7 cellular contexts compared by ENCODE assay signal in the genomic region with DNA sequence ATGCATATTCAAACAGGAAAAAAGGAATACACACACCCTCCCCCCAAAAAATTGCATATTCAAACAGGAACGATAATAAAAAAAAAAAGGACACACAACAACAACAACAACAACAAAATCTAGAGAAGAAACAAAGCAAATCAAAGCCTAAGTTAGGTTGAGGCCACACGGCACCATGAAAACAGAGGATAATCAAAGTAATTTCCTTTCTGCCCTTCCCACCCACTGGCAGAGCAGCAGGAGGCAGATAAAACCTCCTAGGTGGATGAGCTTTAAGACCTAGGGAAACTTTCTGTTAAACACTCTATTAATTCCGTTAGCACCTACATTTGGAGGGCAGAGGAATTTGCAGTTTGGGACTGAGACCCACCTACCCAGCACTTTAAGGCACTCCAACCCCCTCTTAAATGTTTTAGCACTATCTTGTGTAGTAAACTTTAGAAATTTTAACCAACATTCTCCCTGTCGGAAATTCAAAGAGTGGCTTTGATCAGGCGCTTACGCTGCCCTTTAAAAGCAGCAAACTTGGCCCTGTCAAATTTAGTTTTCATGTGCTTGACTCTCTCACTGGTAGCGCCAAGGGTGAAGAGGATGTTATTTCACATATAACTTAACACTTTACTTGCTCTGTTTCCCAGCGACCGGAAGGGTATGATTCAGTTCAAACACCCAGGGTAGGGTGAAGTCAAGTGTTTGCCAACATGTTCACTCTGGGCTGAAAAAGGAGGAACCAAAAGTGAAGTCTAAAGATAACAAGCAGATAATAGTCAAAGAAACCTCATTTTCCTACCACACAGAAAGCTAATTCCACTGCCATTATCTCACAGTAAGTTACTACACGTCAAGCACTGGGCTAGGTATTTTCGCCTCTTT. TPM values are rescaled to one million over a fixed set of nuclear protein-coding genes. Genes with fewer than 3 reads are reported as not detected.
DNase-seq lines count a peak whose midpoint lies in the region; ATAC-seq, FAIRE-seq and TF ChIP-seq lines count a peak whose summit lies in the region.

No MANE protein-coding gene starts in this region.

- H3K4me3 ChIP-seq in HEK293 (ENCODE audit: low read depth, low read length) (no peak overlapping the region), liver (ENCODE audit: low read depth in 1 of 3, low read length in 3 of 3) (no peak overlapping the region)

- 67% methylated on average over 11 of the region's 11 CpGs for WGBS in liver

- no peak overlapping the region for H3K9ac ChIP-seq in liver (ENCODE audit: low read depth in 1 of 2, low read length in 2 of 2)

- no peaks in the 10 kb centered on the region for H3K9me3 ChIP-seq in HEK293 (ENCODE audit: control insufficient read depth, insufficient read depth, low read depth, low read length)
- no peaks in the 10 kb centered on the region for H3K9me3 ChIP-seq in liver (ENCODE audit: control insufficient read depth in 4 of 4, low read length in 3 of 4)

- intact Hi-C loops in posterior cingulate gyrus (cut with DNase I): loop anchor here (10.0 kb wide), 1 partner anchor 337 kb away; no protein-coding TSS in a partner anchor

- H3K27ac ChIP-seq in HEK293 (ENCODE audit: extremely low read depth, low read depth, low read length) (peak overlapping the region; percentile 93), liver (ENCODE audit: low read depth in 1 of 2, low read length in 2 of 2) (peak overlapping the region; percentile 47 to 60)

- H3K36me3 ChIP-seq in HEK293 (ENCODE audit: control insufficient read depth in 2 of 2, insufficient read depth in 1 of 2, low read length in 2 of 2) (peaks cover 4 to 59% of the 10 kb centered on the region in 2 experiments), liver (ENCODE audit: control insufficient read depth in 4 of 4, insufficient read depth in 3 of 4, low read depth in 1 of 4, low read length in 3 of 4) (peaks cover 10 to 36% (median 17%) of the 10 kb centered on the region in 4 donors)

- CTCF ChIA-PET in HEK293 (lab: Yijun Ruan, JAX): interaction anchor here (0.7 to 1.6 kb wide), 3 partner anchors 10 to 1416 kb away, joined by 3 to 5 read pairs (median 3); a partner anchor contains a TSS

- POLR2A ChIA-PET in HEK293 (lab: Yijun Ruan, JAX): interaction anchor here (1.2 to 3.0 kb wide), 2 partner anchors 9 to 10 kb away, joined by 3 to 29 read pairs; a partner anchor contains a TSS

- H3K4me1 ChIP-seq in HEK293 (ENCODE audit: control insufficient read depth, insufficient read depth, low read length) (peaks cover 29% of the 10 kb centered on the region), liver (ENCODE audit: control insufficient read depth in 4 of 4, insufficient read depth in 4 of 4, low read length in 3 of 4) (peaks cover 0 to 4% (median 1%) of the 10 kb centered on the region in 4 donors)

- DNase-seq in MV-4-11 (lab: John Stamatoyannopoulos, UW) (peak; percentile 97), amniotic epithelial cell (ENCODE audit: low read depth) (peak; percentile 96), frontal cortex (ENCODE audit: low spot score in 2 of 2) (no peak), posterior cingulate gyrus (no peak)

- ATAC-seq in GM18520 (IDR thresholded peaks at IDR 0.05; ENCODE audit: unreplicated experiment): peak; percentile 74

- TF ChIP-seq CTCF in HEK293 (tag by site-specific recombination; IDR thresholded peaks at IDR 0.05): no peak
- TF ChIP-seq CTCF in liver (IDR thresholded peaks at IDR 0.05; ENCODE audit: low read depth, low read length, missing input control): no peak

- FAIRE-seq in frontal cortex (lab: Jason Lieb, UNC): no peak

- H3K27me3 ChIP-seq in liver (ENCODE audit: control insufficient read depth in 4 of 4, insufficient read depth in 4 of 4, low read length in 3 of 4): no peaks in the 10 kb centered on the region

- no peak for TF ChIP-seq RAD21 in liver (IDR thresholded peaks at IDR 0.05)

TF ChIP-seq in HEK293, 187 proteins besides CTCF, POLR2A, EP300 and RAD21 (continues in another document):
- TF ChIP-seq ZNF335 (tag by site-specific recombination; conservative IDR thresholded peaks at IDR 0.05) (peak; percentile 32; the same call in 1 of the 2 replicates), ZNF660 (tag by site-specific recombination; IDR thresholded peaks at IDR 0.05) (peak; percentile 49; the same call in 1 of the 2 replicates), ZFP37 (tag by site-specific recombination; IDR thresholded peaks at IDR 0.05) (no peak), SCRT2 (tag by site-specific recombination; IDR thresholded peaks at IDR 0.05) (no peak), ZNF133 (tag by site-specific recombination; IDR thresholded peaks at IDR 0.05) (no peak), ZFHX2 (tag by site-specific recombination; conservative IDR thresholded peaks at IDR 0.05) (peak; percentile 50; the same call in 1 of the 2 replicates), ZNF677 (tag by site-specific recombination; IDR thresholded peaks at IDR 0.05) (no peak), ZNF2 (tag by site-specific recombination; IDR thresholded peaks at IDR 0.05) (0 out of 2 replicates have a peak, but pooled peaks have one; percentile 20), ZNF423 (tag by site-specific recombination; IDR thresholded peaks at IDR 0.05) (peak; percentile 26; the same call in 1 of the 2 replicates), FEZF1 (tag by site-specific recombination; IDR thresholded peaks at IDR 0.05) (peak; percentile 90), ZBTB8A (tag by site-specific recombination; IDR thresholded peaks at IDR 0.05) (peak; percentile 27), ZNF292 (tag by site-specific recombination; IDR thresholded peaks at IDR 0.05; ENCODE audit: borderline replicate concordance, low read depth) (no peak)
- TF ChIP-seq, protein P1, sequence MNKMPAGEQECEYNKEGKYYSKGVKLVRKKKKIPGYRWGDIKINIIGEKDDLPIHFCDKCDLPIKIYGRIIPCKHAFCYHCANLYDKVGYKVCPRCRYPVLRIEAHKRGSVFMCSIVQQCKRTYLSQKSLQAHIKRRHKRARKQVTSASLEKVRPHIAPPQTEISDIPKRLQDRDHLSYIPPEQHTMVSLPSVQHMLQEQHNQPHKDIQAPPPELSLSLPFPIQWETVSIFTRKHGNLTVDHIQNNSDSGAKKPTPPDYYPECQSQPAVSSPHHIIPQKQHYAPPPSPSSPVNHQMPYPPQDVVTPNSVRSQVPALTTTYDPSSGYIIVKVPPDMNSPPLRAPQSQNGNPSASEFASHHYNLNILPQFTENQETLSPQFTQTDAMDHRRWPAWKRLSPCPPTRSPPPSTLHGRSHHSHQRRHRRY (tag by site-specific recombination; IDR thresholded peaks at IDR 0.05): no peak

TF ChIP-seq in liver, 16 proteins besides CTCF, POLR2A, EP300 and RAD21 (continues in another document):
- TF ChIP-seq, protein P2, sequence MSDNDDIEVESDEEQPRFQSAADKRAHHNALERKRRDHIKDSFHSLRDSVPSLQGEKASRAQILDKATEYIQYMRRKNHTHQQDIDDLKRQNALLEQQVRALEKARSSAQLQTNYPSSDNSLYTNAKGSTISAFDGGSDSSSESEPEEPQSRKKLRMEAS (IDR thresholded peaks at IDR 0.05): no peak
- no peak for TF ChIP-seq NR2F2 (IDR thresholded peaks at IDR 0.05)
- TF ChIP-seq RXRA (IDR thresholded peaks at IDR 0.05): no peak
- no peak for TF ChIP-seq HNF4G (IDR thresholded peaks at IDR 0.05)
- TF ChIP-seq JUND (IDR thresholded peaks at IDR 0.05): no peak
- TF ChIP-seq, protein P3, sequence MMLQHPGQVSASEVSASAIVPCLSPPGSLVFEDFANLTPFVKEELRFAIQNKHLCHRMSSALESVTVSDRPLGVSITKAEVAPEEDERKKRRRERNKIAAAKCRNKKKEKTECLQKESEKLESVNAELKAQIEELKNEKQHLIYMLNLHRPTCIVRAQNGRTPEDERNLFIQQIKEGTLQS (IDR thresholded peaks at IDR 0.05): no peak
- TF ChIP-seq FOXA2 (IDR thresholded peaks at IDR 0.05): no peak
- TF ChIP-seq FOXA1 (IDR thresholded peaks at IDR 0.05): no peak
- TF ChIP-seq YY1 (IDR thresholded peaks at IDR 0.05): no peak
- no peak for TF ChIP-seq SP1 (IDR thresholded peaks at IDR 0.05)
- TF ChIP-seq, protein P4, sequence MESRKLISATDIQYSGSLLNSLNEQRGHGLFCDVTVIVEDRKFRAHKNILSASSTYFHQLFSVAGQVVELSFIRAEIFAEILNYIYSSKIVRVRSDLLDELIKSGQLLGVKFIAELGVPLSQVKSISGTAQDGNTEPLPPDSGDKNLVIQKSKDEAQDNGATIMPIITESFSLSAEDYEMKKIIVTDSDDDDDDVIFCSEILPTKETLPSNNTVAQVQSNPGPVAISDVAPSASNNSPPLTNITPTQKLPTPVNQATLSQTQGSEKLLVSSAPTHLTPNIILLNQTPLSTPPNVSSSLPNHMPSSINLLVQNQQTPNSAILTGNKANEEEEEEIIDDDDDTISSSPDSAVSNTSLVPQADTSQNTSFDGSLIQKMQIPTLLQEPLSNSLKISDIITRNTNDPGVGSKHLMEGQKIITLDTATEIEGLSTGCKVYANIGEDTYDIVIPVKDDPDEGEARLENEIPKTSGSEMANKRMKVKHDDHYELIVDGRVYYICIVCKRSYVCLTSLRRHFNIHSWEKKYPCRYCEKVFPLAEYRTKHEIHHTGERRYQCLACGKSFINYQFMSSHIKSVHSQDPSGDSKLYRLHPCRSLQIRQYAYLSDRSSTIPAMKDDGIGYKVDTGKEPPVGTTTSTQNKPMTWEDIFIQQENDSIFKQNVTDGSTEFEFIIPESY (IDR thresholded peaks at IDR 0.05): no peak
- no peak for TF ChIP-seq EGR1 (IDR thresholded peaks at IDR 0.05; ENCODE audit: low read depth in 2 of 2)
- TF ChIP-seq TAF1 (conservative IDR thresholded peaks at IDR 0.05): no peak
- TF ChIP-seq GABPA (IDR thresholded peaks at IDR 0.05 in 1 of 2, conservative IDR thresholded peaks at IDR 0.05 in 1 of 2): no peak
- no peak for TF ChIP-seq HNF4A (conservative IDR thresholded peaks at IDR 0.05)

RNA-seq across cellular contexts. Expression of a gene that starts 9.2 kb away (rescaled TPM):
- 10 to 100 TPM; 20.7 to 34.4 TPM for total RNA-seq in liver
- 1 to 10 TPM; 5.7 to 6.9 TPM for polyA plus RNA-seq in liver
- 1,653 TPM for total RNA-seq in frontal cortex

RNA-seq across cellular contexts. Expression of a gene that starts 53.7 kb away (rescaled TPM):
- 10 to 100 TPM; 67.7 to 73.0 TPM for total RNA-seq in liver
- polyA plus RNA-seq in liver: 10 to 100 TPM; 79.5 to 84.5 TPM
- total RNA-seq in frontal cortex: 29.8 TPM

Comparison
In these comparisons a context has a peak if more than half of its experiments do, and no peak if none do; other contexts are left out.
1. DNase-seq: peak in MV-4-11 (single experiment) and amniotic epithelial cell (single experiment); none in frontal cortex (0 of 2) and posterior cingulate gyrus (0 of 10).
2. RNA of a gene that starts 9.2 kb away (total RNA-seq): 1,653 TPM in frontal cortex (single experiment); 20.7 to 34.4 TPM in liver; every median in the first group is over 10 times any median in the second.